8 cellular contexts compared by ENCODE assay signal in the genomic region with DNA sequence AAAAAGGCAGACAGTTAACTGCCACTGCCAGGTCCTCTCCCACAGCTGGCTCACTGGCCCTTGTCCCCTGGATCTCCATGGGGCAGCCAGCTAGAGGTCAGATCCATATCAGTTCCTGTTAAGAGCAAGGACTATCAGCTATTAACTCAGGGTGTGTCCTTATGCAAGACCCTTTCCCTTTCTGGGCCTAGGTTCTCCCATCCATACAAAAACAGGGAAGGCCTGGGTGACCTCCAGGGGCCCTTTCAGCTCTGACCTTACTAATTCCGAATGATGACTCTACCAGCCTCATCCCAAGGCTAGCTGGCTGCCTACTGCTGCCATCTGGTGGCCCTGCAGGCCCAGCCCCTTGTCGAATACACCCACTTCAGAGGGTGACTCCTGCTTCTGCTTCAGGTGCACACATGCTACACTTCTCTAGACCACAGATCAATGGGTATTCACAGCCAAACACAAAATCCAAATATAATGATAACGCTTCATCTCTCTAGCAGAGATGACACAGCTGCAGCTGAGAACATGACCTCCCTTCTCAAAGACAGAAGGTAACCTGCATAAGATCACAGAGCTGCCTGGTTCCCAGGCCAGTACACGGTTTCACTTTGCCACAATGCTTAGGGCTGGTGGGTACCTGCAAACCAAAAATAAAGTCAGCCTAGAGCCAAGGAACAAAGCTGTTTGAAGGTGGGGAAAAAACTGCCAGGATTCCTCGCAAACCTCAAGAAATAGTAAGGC. TPM values are rescaled to one million over a fixed set of nuclear protein-coding genes. Genes with fewer than 3 reads are reported as not detected.
DNase-seq lines count a peak whose midpoint lies in the region; ATAC-seq, FAIRE-seq and TF ChIP-seq lines count a peak whose summit lies in the region.

No MANE protein-coding gene starts in this region.

- DNase-seq in NCI-H2171 treated with DMSO at 0.1 percent for 48 hours (lab: John Stamatoyannopoulos, UW), result peak; percentile 13
- no peak for DNase-seq in NCI-H2171 (lab: John Stamatoyannopoulos, UW)
- DNase-seq in HK-2 (ENCODE audit: unreplicated experiment), result peak; percentile 48
- DNase-seq in RCC 7860 (ENCODE audit: low spot score), result peak; percentile 5
- DNase-seq in choroid plexus epithelial cell (ENCODE audit: low read depth), result peak; percentile 64
- no peak for DNase-seq in lower lobe of right lung
- no peak for DNase-seq in aorta

- H3K4me1 ChIP-seq in lower lobe of right lung (no peaks in the 10 kb centered on the region), aorta (ENCODE audit: control insufficient read depth in 1 of 2, insufficient read depth in 2 of 2, low read length in 2 of 2) (no peaks in the 10 kb centered on the region)

- H3K36me3 ChIP-seq in lower lobe of right lung (peaks cover 2% of the 10 kb centered on the region), aorta (ENCODE audit: control insufficient read depth in 1 of 2, insufficient read depth in 2 of 2, low read length in 1 of 2) (peaks cover 2 to 11% of the 10 kb centered on the region in 2 donors)

- H3K27me3 ChIP-seq in lower lobe of right lung (ENCODE audit: low read depth), result no peaks in the 10 kb centered on the region
- H3K27me3 ChIP-seq in aorta (ENCODE audit: control insufficient read depth in 1 of 2, insufficient read depth in 2 of 2, low read length in 1 of 2), result no peaks in the 10 kb centered on the region

- peak; percentile 95 for TF ChIP-seq CTCF in choroid plexus epithelial cell (conservative IDR thresholded peaks at IDR 0.05; ENCODE audit: low read depth, low read length)
- TF ChIP-seq CTCF in lower lobe of right lung (IDR thresholded peaks at IDR 0.05), result peak; percentile 56

- WGBS in aorta, 2 donors, result 61 to 62% methylated on average over 5 of the region's 5 CpGs

- H3K4me3 ChIP-seq in choroid plexus epithelial cell (ENCODE audit: low read depth, low read length), result no peak overlapping the region
- no peak overlapping the region for H3K4me3 ChIP-seq in lower lobe of right lung
- no peak overlapping the region for H3K4me3 ChIP-seq in aorta (ENCODE audit: low read length in 2 of 2)

- no peak for FAIRE-seq in RCC 7860 (lab: Jason Lieb, UNC)

- no peak overlapping the region for H3K27ac ChIP-seq in lower lobe of right lung
- no peak overlapping the region for H3K27ac ChIP-seq in aorta (ENCODE audit: low read depth in 1 of 2, low read length in 2 of 2)

- intact Hi-C loops in lower lobe of right lung (cut with DNase I), result loop anchor here (10.0 kb wide), 1 partner anchor 254 kb away; no protein-coding TSS in a partner anchor
- intact Hi-C loops in aorta (cut with DNase I), result loop anchor here (1.0 to 10.0 kb wide), 4 partner anchors 214 to 380 kb away; no protein-coding TSS in a partner anchor

- H3K9me3 ChIP-seq in lower lobe of right lung (no peaks in the 10 kb centered on the region), aorta (ENCODE audit: control insufficient read depth, low read length) (no peaks in the 10 kb centered on the region)

- peak; percentile 63 to 69 for ATAC-seq in lower lobe of right lung
- peak; percentile 49 for ATAC-seq in aorta (ENCODE audit: low FRiP score)
- no peak for ATAC-seq in GM19023 (IDR thresholded peaks at IDR 0.05; ENCODE audit: unreplicated experiment)

RNA-seq across cellular contexts. Expression of a gene that starts 34.1 kb away (rescaled TPM):
- total RNA-seq in lower lobe of right lung (28.4 TPM), aorta (10 to 100 TPM; 43.1 to 48.3 TPM)
- polyA plus RNA-seq in aorta, result 100 to 1,000 TPM in 1 of 2 donors, 10 to 100 TPM in 1; 97.3 to 137 TPM

Comparison
In these comparisons a context has a peak if more than half of its experiments do, and no peak if none do; other contexts are left out.
1. DNase-seq: peak in NCI-H2171 treated with DMSO at 0.1 percent for 48 hours (single experiment), HK-2 (single experiment), RCC 7860 (single experiment) and choroid plexus epithelial cell (single experiment); none in NCI-H2171 (single experiment), lower lobe of right lung (single experiment) and aorta (0 of 2).